Comparison of ENCODE assay signal across 21 cellular contexts in the genomic region with DNA sequence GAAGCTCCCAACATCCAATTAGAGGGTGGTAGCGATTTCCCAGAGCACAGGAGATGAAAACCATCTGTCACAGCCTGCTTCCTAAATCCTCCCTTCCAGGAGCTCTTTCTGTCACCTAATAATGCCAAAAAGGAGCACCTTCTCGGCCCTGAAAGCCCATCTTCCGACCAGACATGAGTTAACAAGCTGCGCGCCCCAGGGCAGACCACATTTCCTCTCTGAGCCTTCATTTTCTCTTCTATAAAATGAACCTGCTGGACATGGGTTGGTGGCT. TPM values are rescaled to one million over a fixed set of nuclear protein-coding genes. Genes with fewer than 3 reads are reported as not detected.
DNase-seq lines count a peak whose midpoint lies in the region; ATAC-seq and TF ChIP-seq lines count a peak whose summit lies in the region.
"Had no signal": no experiment of that assay in that cellular context is flagged by ENCODE, and none has a peak within 500 bp of the region (broad histone marks: within the 10 kb centered on the region; RNA-seq: fewer than 3 reads in every experiment).

No MANE protein-coding gene starts in this region.

- 69% methylated on average over 5 of the region's 5 CpGs for WGBS in liver
- WGBS in right lobe of liver (ENCODE audit: insufficient coverage, low coverage, low lambda C conversion rate, missing lambda C conversion rate): 51% methylated on average over 5 of the region's 5 CpGs

- DNase-seq in right lobe of liver (no peak), left ventricle myocardium superior (no peak), osteocyte (ENCODE audit: extremely low spot score, unreplicated experiment) (peak; percentile 21), NK-92 (lab: John Stamatoyannopoulos, UW; ENCODE audit: unreplicated experiment) (no peak), cortex of kidney (lab: John Stamatoyannopoulos, UW) (no peak), NCI-H1417 treated with DMSO at 0.1 percent for 48 hours (lab: John Stamatoyannopoulos, UW) (no peak)
- DNase-seq: ACHN; activated naive CD4-positive, alpha-beta T cell treated with Interleukin-2 at 50 U/mL for 16 hours; CD4-positive, CD25-positive, alpha-beta regulatory T cell; mucosa of descending colon; NCI-H748 treated with DMSO at 0.1 percent for 48 hours; nucleus accumbens; PC-9; stimulated activated CD4-positive, alpha-beta T cell treated with anti-CD3 and anti-CD28 coated beads, Interleukin-4, amount 100 ng/mL, for 4 hours; T-helper 17 cell had no signal

- no peaks in the 10 kb centered on the region for H3K36me3 Mint-ChIP-seq in osteocyte (ENCODE audit: unreplicated experiment)
- H3K36me3 Mint-ChIP-seq: CD4-positive, CD25-positive, alpha-beta regulatory T cell had no signal

- H3K4me1 ChIP-seq in liver (ENCODE audit: control insufficient read depth in 4 of 4, insufficient read depth in 4 of 4, low read length in 3 of 4) (peaks cover 0 to 5% (median under 1%) of the 10 kb centered on the region in 4 donors), right lobe of liver (peaks cover 0 to 15% (median 0%) of the 10 kb centered on the region in 4 donors)
- H3K4me1 ChIP-seq: SJSA1 had no signal

- TF ChIP-seq RAD21 in liver (IDR thresholded peaks at IDR 0.05): no peak

- no peak overlapping the region for H3K4me3 Mint-ChIP-seq in osteocyte (ENCODE audit: unreplicated experiment)
- H3K4me3 Mint-ChIP-seq: CD4-positive, CD25-positive, alpha-beta regulatory T cell; T-helper 17 cell had no signal

- no peak overlapping the region for H3K27ac Mint-ChIP-seq in osteocyte (ENCODE audit: unreplicated experiment)
- H3K27ac Mint-ChIP-seq: T-helper 17 cell had no signal

- peaks cover 7% of the 10 kb centered on the region for H3K4me1 Mint-ChIP-seq in osteocyte (ENCODE audit: unreplicated experiment)

- no peak for TF ChIP-seq CTCF in liver (IDR thresholded peaks at IDR 0.05; ENCODE audit: low read depth, low read length, missing input control)
- TF ChIP-seq CTCF in right lobe of liver (IDR thresholded peaks at IDR 0.05): no peak
- no peak for TF ChIP-seq CTCF in osteocyte (IDR thresholded peaks at IDR 0.05)

- peak overlapping the region; percentile 8 to 56 for H3K27ac ChIP-seq in liver (ENCODE audit: low read depth in 1 of 2, low read length in 2 of 2)
- peak overlapping the region in 1 of 3 donors; percentile 10 for H3K27ac ChIP-seq in right lobe of liver
- H3K27ac ChIP-seq: PC-9, SJSA1, VCaP had no signal

- H3K9me3 Mint-ChIP-seq in osteocyte (ENCODE audit: unreplicated experiment): no peaks in the 10 kb centered on the region
- H3K9me3 Mint-ChIP-seq: CD4-positive, CD25-positive, alpha-beta regulatory T cell had no signal

- no peak overlapping the region for H3K4me3 ChIP-seq in liver (ENCODE audit: low read depth in 1 of 3, low read length in 3 of 3)
- no peak overlapping the region for H3K4me3 ChIP-seq in right lobe of liver
- H3K4me3 ChIP-seq: mucosa of descending colon, PC-9, SJSA1, skin epidermis, vagina had no signal

- no peak overlapping the region for H3K9ac ChIP-seq in liver (ENCODE audit: low read depth in 1 of 2, low read length in 2 of 2)

- no peaks in the 10 kb centered on the region for H3K27me3 ChIP-seq in liver (ENCODE audit: control insufficient read depth in 4 of 4, insufficient read depth in 4 of 4, low read length in 3 of 4)
- no peaks in the 10 kb centered on the region for H3K27me3 ChIP-seq in right lobe of liver
- H3K27me3 ChIP-seq: vagina had no signal

- H3K36me3 ChIP-seq in liver (ENCODE audit: control insufficient read depth in 4 of 4, insufficient read depth in 3 of 4, low read depth in 1 of 4, low read length in 3 of 4): no peaks in the 10 kb centered on the region
- no peaks in the 10 kb centered on the region for H3K36me3 ChIP-seq in right lobe of liver
- H3K36me3 ChIP-seq: SJSA1, vagina had no signal

- ATAC-seq in right lobe of liver (no peak), left ventricle myocardium superior (peak; percentile 33), GM18861 (IDR thresholded peaks at IDR 0.05; ENCODE audit: unreplicated experiment) (no peak)
- ATAC-seq: mucosa of descending colon, T-helper 17 cell had no signal

- TF ChIP-seq POLR2A in right lobe of liver (IDR thresholded peaks at IDR 0.05): no peak

- peaks cover 30% of the 10 kb centered on the region for H3K27me3 Mint-ChIP-seq in osteocyte (ENCODE audit: unreplicated experiment)

- intact Hi-C loops in right lobe of liver (cut with DNase I) (loop anchor here in 1 of 2 donors (10.0 kb wide), 1 partner anchor 69 kb away; no protein-coding TSS in a partner anchor), left ventricle myocardium superior (cut with micrococcal nuclease) (no loop called here)

- H3K9me3 ChIP-seq in liver (ENCODE audit: control insufficient read depth in 4 of 4, low read length in 3 of 4): no peaks in the 10 kb centered on the region
- H3K9me3 ChIP-seq in right lobe of liver: no peaks in the 10 kb centered on the region
- H3K9me3 ChIP-seq: mucosa of descending colon, SJSA1, vagina had no signal

TF ChIP-seq in liver, 16 proteins besides CTCF, POLR2A, EP300 and RAD21:
- TF ChIP-seq HNF4A (conservative IDR thresholded peaks at IDR 0.05) (no peak), YY1 (IDR thresholded peaks at IDR 0.05) (no peak), EGR1 (IDR thresholded peaks at IDR 0.05; ENCODE audit: low read depth in 2 of 2) (no peak), FOXA2 (IDR thresholded peaks at IDR 0.05) (no peak), HNF4G (IDR thresholded peaks at IDR 0.05) (no peak), GABPA (IDR thresholded peaks at IDR 0.05 in 1 of 2, conservative IDR thresholded peaks at IDR 0.05 in 1 of 2) (no peak), SP1 (IDR thresholded peaks at IDR 0.05) (no peak), JUND (IDR thresholded peaks at IDR 0.05) (no peak)
- TF ChIP-seq, protein P1, sequence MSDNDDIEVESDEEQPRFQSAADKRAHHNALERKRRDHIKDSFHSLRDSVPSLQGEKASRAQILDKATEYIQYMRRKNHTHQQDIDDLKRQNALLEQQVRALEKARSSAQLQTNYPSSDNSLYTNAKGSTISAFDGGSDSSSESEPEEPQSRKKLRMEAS (IDR thresholded peaks at IDR 0.05): no peak
- TF ChIP-seq, protein P2, sequence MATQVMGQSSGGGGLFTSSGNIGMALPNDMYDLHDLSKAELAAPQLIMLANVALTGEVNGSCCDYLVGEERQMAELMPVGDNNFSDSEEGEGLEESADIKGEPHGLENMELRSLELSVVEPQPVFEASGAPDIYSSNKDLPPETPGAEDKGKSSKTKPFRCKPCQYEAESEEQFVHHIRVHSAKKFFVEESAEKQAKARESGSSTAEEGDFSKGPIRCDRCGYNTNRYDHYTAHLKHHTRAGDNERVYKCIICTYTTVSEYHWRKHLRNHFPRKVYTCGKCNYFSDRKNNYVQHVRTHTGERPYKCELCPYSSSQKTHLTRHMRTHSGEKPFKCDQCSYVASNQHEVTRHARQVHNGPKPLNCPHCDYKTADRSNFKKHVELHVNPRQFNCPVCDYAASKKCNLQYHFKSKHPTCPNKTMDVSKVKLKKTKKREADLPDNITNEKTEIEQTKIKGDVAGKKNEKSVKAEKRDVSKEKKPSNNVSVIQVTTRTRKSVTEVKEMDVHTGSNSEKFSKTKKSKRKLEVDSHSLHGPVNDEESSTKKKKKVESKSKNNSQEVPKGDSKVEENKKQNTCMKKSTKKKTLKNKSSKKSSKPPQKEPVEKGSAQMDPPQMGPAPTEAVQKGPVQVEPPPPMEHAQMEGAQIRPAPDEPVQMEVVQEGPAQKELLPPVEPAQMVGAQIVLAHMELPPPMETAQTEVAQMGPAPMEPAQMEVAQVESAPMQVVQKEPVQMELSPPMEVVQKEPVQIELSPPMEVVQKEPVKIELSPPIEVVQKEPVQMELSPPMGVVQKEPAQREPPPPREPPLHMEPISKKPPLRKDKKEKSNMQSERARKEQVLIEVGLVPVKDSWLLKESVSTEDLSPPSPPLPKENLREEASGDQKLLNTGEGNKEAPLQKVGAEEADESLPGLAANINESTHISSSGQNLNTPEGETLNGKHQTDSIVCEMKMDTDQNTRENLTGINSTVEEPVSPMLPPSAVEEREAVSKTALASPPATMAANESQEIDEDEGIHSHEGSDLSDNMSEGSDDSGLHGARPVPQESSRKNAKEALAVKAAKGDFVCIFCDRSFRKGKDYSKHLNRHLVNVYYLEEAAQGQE (IDR thresholded peaks at IDR 0.05): no peak
- TF ChIP-seq, protein P3, sequence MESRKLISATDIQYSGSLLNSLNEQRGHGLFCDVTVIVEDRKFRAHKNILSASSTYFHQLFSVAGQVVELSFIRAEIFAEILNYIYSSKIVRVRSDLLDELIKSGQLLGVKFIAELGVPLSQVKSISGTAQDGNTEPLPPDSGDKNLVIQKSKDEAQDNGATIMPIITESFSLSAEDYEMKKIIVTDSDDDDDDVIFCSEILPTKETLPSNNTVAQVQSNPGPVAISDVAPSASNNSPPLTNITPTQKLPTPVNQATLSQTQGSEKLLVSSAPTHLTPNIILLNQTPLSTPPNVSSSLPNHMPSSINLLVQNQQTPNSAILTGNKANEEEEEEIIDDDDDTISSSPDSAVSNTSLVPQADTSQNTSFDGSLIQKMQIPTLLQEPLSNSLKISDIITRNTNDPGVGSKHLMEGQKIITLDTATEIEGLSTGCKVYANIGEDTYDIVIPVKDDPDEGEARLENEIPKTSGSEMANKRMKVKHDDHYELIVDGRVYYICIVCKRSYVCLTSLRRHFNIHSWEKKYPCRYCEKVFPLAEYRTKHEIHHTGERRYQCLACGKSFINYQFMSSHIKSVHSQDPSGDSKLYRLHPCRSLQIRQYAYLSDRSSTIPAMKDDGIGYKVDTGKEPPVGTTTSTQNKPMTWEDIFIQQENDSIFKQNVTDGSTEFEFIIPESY (IDR thresholded peaks at IDR 0.05): no peak
- TF ChIP-seq, protein P4, sequence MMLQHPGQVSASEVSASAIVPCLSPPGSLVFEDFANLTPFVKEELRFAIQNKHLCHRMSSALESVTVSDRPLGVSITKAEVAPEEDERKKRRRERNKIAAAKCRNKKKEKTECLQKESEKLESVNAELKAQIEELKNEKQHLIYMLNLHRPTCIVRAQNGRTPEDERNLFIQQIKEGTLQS (IDR thresholded peaks at IDR 0.05): no peak
TF ChIP-seq in liver: peak in this region for 0.

RNA-seq across cellular contexts. Expression of a gene that starts 45.4 kb away (rescaled TPM):
- 1 to 10 TPM; 5.2 to 5.9 TPM for total RNA-seq in liver
- polyA plus RNA-seq in liver: 1 to 10 TPM in 1 of 2 donors, under 1 TPM in 1; 0.94 to 3.4 TPM
- 10 to 100 TPM in 1 of 6 experiments, 1 to 10 TPM in 5; 2.0 to 12.3 (median 4.6) TPM for total RNA-seq in right lobe of liver
- 14.0 TPM for total RNA-seq in left ventricle myocardium superior
- 18.9 and 19.5 TPM in 2 replicates for total RNA-seq in osteocyte
